8 cellular contexts compared by ENCODE assay signal in the genomic region with DNA sequence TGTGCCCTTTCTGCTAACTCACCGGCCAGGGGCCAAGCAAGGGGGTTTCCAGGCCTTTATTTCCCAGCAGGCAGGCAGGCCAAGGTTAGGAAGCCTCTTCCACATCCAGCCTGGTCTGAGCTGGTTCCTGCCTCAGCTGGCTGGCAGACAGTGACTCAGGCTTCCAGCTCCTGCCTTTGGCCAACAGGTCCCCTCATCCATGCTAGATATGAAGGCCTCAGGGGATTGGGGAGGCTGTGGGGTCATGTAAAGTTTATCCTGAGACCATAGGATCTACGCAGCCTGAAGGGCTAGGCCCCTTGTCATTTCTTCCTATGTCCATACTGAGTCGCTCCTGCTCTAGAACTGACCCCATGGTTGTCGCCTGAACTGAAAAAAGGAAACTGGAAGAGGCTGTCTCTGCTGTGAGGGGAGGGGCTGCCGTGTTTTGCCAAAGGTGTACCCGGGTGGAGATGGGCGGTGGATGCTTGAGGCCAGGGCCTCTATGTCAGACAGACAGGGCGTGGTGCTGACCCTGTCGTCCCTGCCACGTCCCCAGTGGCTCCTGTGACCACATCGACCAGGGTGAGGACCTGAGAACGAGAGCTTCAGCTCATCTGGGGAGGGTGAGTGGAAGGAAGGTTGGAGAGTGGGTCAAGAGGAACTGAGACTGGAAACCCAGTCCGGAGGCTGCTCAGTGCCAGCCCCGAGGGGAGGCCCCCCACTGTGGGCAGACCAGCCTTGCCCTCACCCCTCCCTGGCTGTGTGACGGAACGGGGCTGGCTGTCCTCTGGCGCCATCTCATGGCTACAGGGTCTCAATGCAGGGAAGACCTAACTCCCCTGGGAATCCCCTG. TPM values are rescaled to one million over a fixed set of nuclear protein-coding genes. Genes with fewer than 3 reads are reported as not detected.
DNase-seq lines count a peak whose midpoint lies in the region; ATAC-seq and TF ChIP-seq lines count a peak whose summit lies in the region.

No MANE protein-coding gene starts in this region.

- H4K20me1 ChIP-seq in PC-3 (ENCODE audit: low read length), result no peaks in the 10 kb centered on the region

- H2AFZ ChIP-seq in PC-3 (ENCODE audit: low read length), result peak overlapping the region; percentile 71
- no peak overlapping the region for H2AFZ ChIP-seq in neuron (ENCODE audit: low read depth, low read length)

- H3K27me3 ChIP-seq in PC-3 (ENCODE audit: low read length) (no peaks in the 10 kb centered on the region), foreskin keratinocyte (no peaks in the 10 kb centered on the region), neuron (ENCODE audit: insufficient read depth, low read length) (no peaks in the 10 kb centered on the region), upper lobe of right lung (no peaks in the 10 kb centered on the region)

- peaks cover 11% of the 10 kb centered on the region for H3K4me1 ChIP-seq in PC-3 (ENCODE audit: insufficient read depth, low read length)
- peaks cover 4% of the 10 kb centered on the region for H3K4me1 ChIP-seq in foreskin keratinocyte
- H3K4me1 ChIP-seq in neuron (ENCODE audit: insufficient read depth, low read length), result peaks cover 9% of the 10 kb centered on the region
- peaks cover 22% of the 10 kb centered on the region for H3K4me1 ChIP-seq in upper lobe of right lung

- H3K9me3 ChIP-seq in PC-3 (ENCODE audit: low read length), result no peaks in the 10 kb centered on the region
- no peaks in the 10 kb centered on the region for H3K9me3 ChIP-seq in neuron (ENCODE audit: low read length)
- no peaks in the 10 kb centered on the region for H3K9me3 ChIP-seq in upper lobe of right lung

- peak overlapping the region; percentile 19; the same call in 1 of the 2 replicates for H3K4me3 ChIP-seq in PC-3 (ENCODE audit: low read length)
- peak overlapping the region; percentile 27 for H3K4me3 ChIP-seq in neuron (ENCODE audit: low read length)
- H3K4me3 ChIP-seq in upper lobe of right lung, result peak overlapping the region; percentile 21

- intact Hi-C loops in PC-3 (cut with micrococcal nuclease) (loop anchor here (1.0 to 10.0 kb wide), 3 partner anchors 42 to 364 kb away; no protein-coding TSS in a partner anchor), upper lobe of right lung (cut with DNase I) (no loop called here)

- TF ChIP-seq CTCF in GM20000 (IDR thresholded peaks at IDR 0.05; ENCODE audit: extremely low read depth, missing control alignments) (peak; percentile 87), PC-3 (conservative IDR thresholded peaks at IDR 0.05; ENCODE audit: low read depth, low read length) (peak; percentile 99), foreskin keratinocyte (conservative IDR thresholded peaks at IDR 0.05) (peak; percentile 95), upper lobe of right lung (IDR thresholded peaks at IDR 0.05) (peak; percentile 89)

- ATAC-seq in PC-3 (peak; percentile 79), foreskin keratinocyte (peak; percentile 53), upper lobe of right lung (peak; percentile 91)

- BruUV-seq in PC-3 (replicated peaks; lab: Mats Ljungman, UMichigan), result no TSS peak

- H3K4me2 ChIP-seq in PC-3 (ENCODE audit: low read length), result peak overlapping the region; percentile 69

- DNase-seq in DMS153 (lab: John Stamatoyannopoulos, UW) (peak; percentile 33), GM20000 (ENCODE audit: low spot score) (peak; percentile 86), HT-29 (ENCODE audit: low spot score) (peak; percentile 77), PC-3 (peak; percentile 82), foreskin keratinocyte (peak; percentile 47 to 73), upper lobe of right lung (peak; percentile 84)
- DNase-seq in activated effector memory CD4-positive, alpha-beta T cell treated with Interleukin-2 at 50 U/mL for 16 hours, result peak; percentile 15

- CTCF ChIA-PET in PC-3 (lab: Charles Lee), result interaction anchor here (0.6 to 1.3 kb wide), 5 partner anchors 19 to 298 kb away, joined by 3 to 10 read pairs (median 4); no protein-coding TSS in a partner anchor

- no peaks in the 10 kb centered on the region for H3F3A ChIP-seq in PC-3 (ENCODE audit: low read length, unreplicated experiment)

- no peaks in the 10 kb centered on the region for H3K9me2 ChIP-seq in PC-3 (replicated peaks; ENCODE audit: low read length)

- H3K79me2 ChIP-seq in PC-3 (ENCODE audit: low read length), result no peaks in the 10 kb centered on the region

- POLR2A ChIA-PET in PC-3 (lab: Charles Lee; ENCODE audit: unreplicated experiment), result interaction anchor here (0.6 to 1.0 kb wide), 2 partner anchors 12 to 103 kb away, joined by 4 to 5 read pairs; no protein-coding TSS in a partner anchor

- no peaks in the 10 kb centered on the region for H3K36me3 ChIP-seq in PC-3 (ENCODE audit: low read depth, low read length)
- H3K36me3 ChIP-seq in neuron (ENCODE audit: insufficient read depth, low read length), result no peaks in the 10 kb centered on the region
- no peaks in the 10 kb centered on the region for H3K36me3 ChIP-seq in upper lobe of right lung

- H3K27ac ChIP-seq in PC-3 (ENCODE audit: low read length), result peak overlapping the region; percentile 41
- no peak overlapping the region for H3K27ac ChIP-seq in foreskin keratinocyte
- peak overlapping the region; percentile 66 for H3K27ac ChIP-seq in upper lobe of right lung

- no peak overlapping the region; the same call in 1 of the 2 replicates for H3K9ac ChIP-seq in PC-3 (ENCODE audit: low read length)

RNA-seq across cellular contexts. Expression of a gene that starts 17.0 kb away (rescaled TPM):
- total RNA-seq in HT-29 (2014; rRNA removed; shearing (Covaris generic)), result not detected in 2 replicates
- 1.6 and 2.0 TPM in 2 replicates for total RNA-seq in PC-3 (2014; rRNA removed)
- not detected in 2 replicates for total RNA-seq in foreskin keratinocyte
- polyA plus RNA-seq in foreskin keratinocyte, result 0.04 TPM in 1 of 2 replicates, not detected in the other
- 3.2 TPM for total RNA-seq in upper lobe of right lung

RNA-seq across cellular contexts. Expression of a gene that starts 19.0 kb away (rescaled TPM):
- total RNA-seq in HT-29 (2014; rRNA removed; shearing (Covaris generic)), result 31.9 and 33.1 TPM in 2 replicates
- 6.2 and 11.0 TPM in 2 replicates for total RNA-seq in PC-3 (2014; rRNA removed)
- 8.7 and 9.7 TPM in 2 replicates for total RNA-seq in foreskin keratinocyte
- 4.6 and 5.0 TPM in 2 replicates for polyA plus RNA-seq in foreskin keratinocyte
- 74.5 TPM for total RNA-seq in upper lobe of right lung

Comparison
In these comparisons a context has a peak if more than half of its experiments do, and no peak if none do; other contexts are left out.
1. DNase-seq: peak in every context shown above with its lines; median percentile 86 in GM20000; 84 in upper lobe of right lung; 82 in PC-3; 77 in HT-29; 60 in foreskin keratinocyte; 33 in DMS153; 15 in activated effector memory CD4-positive, alpha-beta T cell treated with Interleukin-2 at 50 U/mL for 16 hours.